ENCODE assay signal across 7 cellular contexts in genomic region chr9:35096035-35096849, GRCh38. TPM values are rescaled to one million over a fixed set of nuclear protein-coding genes. Genes with fewer than 3 reads are reported as not detected.
DNase-seq lines count a peak whose midpoint lies in the region; ATAC-seq and TF ChIP-seq lines count a peak whose summit lies in the region.

Gene PIGO (minus strand): TSS chr9:35096591. CDS start chr9:35095565, 1,026 bp downstream.

- peak within 1 kb of the TSS; percentile 99 for H3K4me3 ChIP-seq in astrocyte of the cerebellum (ENCODE audit: low read depth, low read length)

- DNase-seq in NCI-H1694 treated with DMSO at 0.1 percent for 48 hours (lab: John Stamatoyannopoulos, UW) (peak; percentile 87), T-helper 9 cell (peak; percentile 84), astrocyte of the cerebellum (ENCODE audit: low read depth) (peak; percentile 45), hippocampal formation (lab: John Stamatoyannopoulos, UW) (peak; percentile 79 to 82), sciatic nerve (ENCODE audit: low spot score) (peak; percentile 92)

- intact Hi-C loops in sciatic nerve (cut with DNase I), result no loop called here

- in situ Hi-C loops in astrocyte of the cerebellum (cut with HindIII; ENCODE audit: low sequenced_read_pairs), result no loop called here

- peak; percentile 80 for TF ChIP-seq CTCF in astrocyte of the cerebellum (IDR thresholded peaks at IDR 0.05; ENCODE audit: low read depth, low read length, missing control alignments)

- ATAC-seq in GM18502 (IDR thresholded peaks at IDR 0.05; ENCODE audit: poor library complexity, unreplicated experiment), result peak; percentile 87
- peak; percentile 94 for ATAC-seq in HG02885 (IDR thresholded peaks at IDR 0.05; ENCODE audit: poor library complexity, unreplicated experiment)
- ATAC-seq in sciatic nerve, result peak; percentile 97

RNA-seq across cellular contexts. Expression of gene PIGO, which starts in this region (rescaled TPM):
- total RNA-seq in sciatic nerve, result 25.0 TPM

Comparison
In these comparisons a context has a peak if more than half of its experiments do, and no peak if none do; other contexts are left out.
1. Peak in every context shown above with its lines: DNase-seq, ATAC-seq and H3K4me3 ChIP-seq.